In the genomic region with DNA sequence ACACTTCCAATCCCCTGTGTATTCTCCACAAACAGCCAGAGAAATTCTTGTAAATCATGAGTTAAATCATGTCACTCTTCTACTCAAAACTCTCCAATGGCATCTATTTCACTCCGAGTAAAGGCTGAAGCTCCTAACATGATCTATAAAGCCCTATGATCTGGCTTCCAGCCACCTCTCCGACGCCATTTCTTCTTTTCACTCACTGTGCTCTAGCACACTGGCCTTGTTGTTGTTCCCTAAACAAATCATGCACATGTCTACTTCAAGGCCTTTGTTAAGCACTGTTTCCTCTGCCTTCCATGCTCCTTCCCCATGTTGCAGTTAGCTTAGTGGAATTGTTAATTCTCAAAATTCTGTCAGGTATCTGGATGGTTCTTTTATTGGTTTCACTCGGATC, we compare ENCODE assay signal across 26 cellular contexts.
"Had no signal": no experiment of that assay in that cellular context is flagged by ENCODE, and none has a peak within 500 bp of the region (broad histone marks: within the 10 kb centered on the region; RNA-seq: fewer than 3 reads in every experiment).

No MANE protein-coding gene starts in this region.

- H3K4me3 ChIP-seq: neural progenitor cell, ovary, psoas muscle, right lobe of liver, sigmoid colon, thoracic aorta, thyroid gland, tibial nerve, upper lobe of left lung, vagina had no signal

- H2AFZ ChIP-seq: neural progenitor cell, parathyroid adenoma had no signal

- H3K9ac ChIP-seq: neural progenitor cell, parathyroid adenoma had no signal

- H3K27ac ChIP-seq: neural progenitor cell, ovary, parathyroid adenoma, psoas muscle, right lobe of liver, sigmoid colon, thoracic aorta, thyroid gland, tibial nerve, upper lobe of left lung, vagina had no signal

- DNase-seq: natural killer cell; occipital lobe; ovary; posterior cingulate gyrus; psoas muscle; right cardiac atrium; right lobe of liver; sigmoid colon; small intestine; stimulated activated CD4-positive, alpha-beta T cell treated with anti-CD3 and anti-CD28 coated beads, Interleukin-15, amount 100 ng/mL, for 24 hours; stimulated activated CD4-positive, alpha-beta T cell treated with anti-CD3 and anti-CD28 coated beads, Interleukin-2, amount 100 ng/mL, for 24 hours; stimulated activated CD4-positive, alpha-beta T cell treated with anti-CD3 and anti-CD28 coated beads, Interleukin-2, amount 100 ng/mL, for 48 hours; stimulated activated CD4-positive, alpha-beta T cell treated with anti-CD3 and anti-CD28 coated beads, Interleukin-4, amount 100 ng/mL, for 4 hours; stimulated activated CD8-positive, alpha-beta memory T cell treated with anti-CD3 and anti-CD28 coated beads, Interleukin-4, amount 100 ng/mL, for 48 hours; stimulated activated naive CD4-positive, alpha-beta T cell; stimulated activated naive CD8-positive, alpha-beta T cell treated with anti-CD3 and anti-CD28 coated beads, Interleukin-15, amount 100 ng/mL, for 72 hours; stimulated activated naive CD8-positive, alpha-beta T cell treated with anti-CD3 and anti-CD28 coated beads, Interleukin-15, Interleukin-2, amounts not matched to agents 100 U/mL and 50 U/mL, for 24 hours; thyroid gland; trophoblast cell; upper lobe of left lung had no signal

- H3K4me2 ChIP-seq: neural progenitor cell had no signal

- H3K9me3 ChIP-seq: ovary, psoas muscle, right lobe of liver, sigmoid colon, thoracic aorta, thyroid gland, tibial nerve, upper lobe of left lung, vagina had no signal

- H3K36me3 ChIP-seq: neural progenitor cell, ovary, right lobe of liver, thoracic aorta, thyroid gland, vagina had no signal

- H3K4me1 ChIP-seq: neural progenitor cell, parathyroid adenoma, psoas muscle, right lobe of liver, thyroid gland, tibial nerve, upper lobe of left lung, vagina had no signal

- H3K27me3 ChIP-seq: neural progenitor cell, ovary, right lobe of liver, sigmoid colon, thyroid gland, tibial nerve, upper lobe of left lung, vagina had no signal

- ATAC-seq: natural killer cell; psoas muscle; right cardiac atrium; right lobe of liver; stimulated activated memory B cell treated with anti-CD40 and anti-IgM and Interleukin-4, amounts not matched to agents 10 μg/mL and 1 μg/mL and 100 μg/mL, for 72 hours; stimulated activated naive CD8-positive, alpha-beta T cell treated with anti-CD3 and anti-CD28 coated beads, Interleukin-15, amount 100 ng/mL, for 72 hours; stimulated activated naive CD8-positive, alpha-beta T cell treated with anti-CD3 and anti-CD28 coated beads, Interleukin-15, Interleukin-2, amounts not matched to agents 100 U/mL and 50 U/mL, for 24 hours had no signal
